ENCODE assay signal across 8 cellular contexts in genomic region chr6:42745083-42745637, GRCh38. TPM values are rescaled to one million over a fixed set of nuclear protein-coding genes. Genes with fewer than 3 reads are reported as not detected.
A peak's percentile ranks its signal among the peaks of the same experiment; 100 is the strongest.
DNase-seq lines count a peak whose midpoint lies in the region; ATAC-seq, FAIRE-seq and TF ChIP-seq lines count a peak whose summit lies in the region.

No MANE protein-coding gene starts in this region.

- TF ChIP-seq CTCF in DND-41 (IDR thresholded peaks at IDR 0.05; ENCODE audit: borderline replicate concordance, extremely low read depth, low read length, poor library complexity, severe bottlenecking) (no peak), esophagus squamous epithelium (IDR thresholded peaks at IDR 0.05) (no peak), neural cell (IDR thresholded peaks at IDR 0.05; ENCODE audit: poor library complexity, severe bottlenecking) (peak; percentile 11)

- peaks cover 18% of the 10 kb centered on the region for H4K20me1 ChIP-seq in DND-41 (ENCODE audit: insufficient read depth, low read length)
- H4K20me1 ChIP-seq in neural cell (ENCODE audit: insufficient read depth): no peaks in the 10 kb centered on the region

- no peak for TF ChIP-seq POLR2A in esophagus squamous epithelium (IDR thresholded peaks at IDR 0.05)

- H3K27ac ChIP-seq in DND-41 (ENCODE audit: low read length) (peak overlapping the region; percentile 97), HUES6 (ENCODE audit: low read depth, low read length) (peak overlapping the region; percentile 93), esophagus squamous epithelium (peak overlapping the region; percentile 94 to 99 (median 96)), neural cell (ENCODE audit: low read length) (peak overlapping the region; percentile 97)

- peaks cover 21% of the 10 kb centered on the region for H3K79me2 ChIP-seq in DND-41 (ENCODE audit: insufficient read depth, low read length)
- peaks cover 23% of the 10 kb centered on the region for H3K79me2 ChIP-seq in neural cell (replicated peaks; ENCODE audit: insufficient read depth, low read length)

- H3K4me3 ChIP-seq in DND-41 (ENCODE audit: low read depth in 1 of 2, low read length in 2 of 2): peak overlapping the region; percentile 80 to 97
- H3K4me3 ChIP-seq in HUES6 (ENCODE audit: low read depth, low read length): peak overlapping the region; percentile 97
- H3K4me3 ChIP-seq in esophagus squamous epithelium: peak overlapping the region; percentile 73 to 99 (median 77)
- H3K4me3 ChIP-seq in neural cell (ENCODE audit: low read length): peak overlapping the region; percentile 98

- FAIRE-seq in RCC 7860 (lab: Jason Lieb, UNC): no peak

- no peaks in the 10 kb centered on the region for H3K9me2 ChIP-seq in neural cell (ENCODE audit: insufficient read depth, low read length)

- ATAC-seq in DND-41 (ENCODE audit: insufficient read depth, low read depth) (no peak), GM18867 (IDR thresholded peaks at IDR 0.05; ENCODE audit: unreplicated experiment) (no peak), HG03025 (IDR thresholded peaks at IDR 0.05; ENCODE audit: low FRiP score, unreplicated experiment) (no peak)

- intact Hi-C loops in esophagus squamous epithelium (cut with DNase I): loop anchor here (5.0 kb wide), 1 partner anchor 37 kb away; the partner anchor contains the start of gene BICRAL

- H2AFZ ChIP-seq in DND-41 (ENCODE audit: low read depth, low read length) (peak overlapping the region; percentile 96; the same call in 1 of the 2 replicates), neural cell (ENCODE audit: low read depth, low read length) (peak overlapping the region; percentile 52)

- H3K9me3 ChIP-seq in DND-41 (ENCODE audit: insufficient read depth, low read length, severe bottlenecking) (no peaks in the 10 kb centered on the region), HUES6 (ENCODE audit: control insufficient read depth, insufficient read depth, low read depth, low read length) (no peaks in the 10 kb centered on the region), esophagus squamous epithelium (no peaks in the 10 kb centered on the region), neural cell (ENCODE audit: low read length) (no peaks in the 10 kb centered on the region)

- TF ChIP-seq RAD21 in neural cell (conservative IDR thresholded peaks at IDR 0.05): no peak

- peaks cover 18% of the 10 kb centered on the region for H3F3A ChIP-seq in neural cell (ENCODE audit: insufficient read depth, low read length, poor library complexity, severe bottlenecking)

- no peaks in the 10 kb centered on the region for H3K27me3 ChIP-seq in DND-41 (ENCODE audit: insufficient read depth, low read length, poor library complexity)
- no peaks in the 10 kb centered on the region for H3K27me3 ChIP-seq in HUES6 (ENCODE audit: control insufficient read depth, insufficient read depth, low read length)
- H3K27me3 ChIP-seq in esophagus squamous epithelium: no peaks in the 10 kb centered on the region
- H3K27me3 ChIP-seq in neural cell (ENCODE audit: insufficient read depth, low read depth, low read length): no peaks in the 10 kb centered on the region

- H3K9ac ChIP-seq in DND-41 (ENCODE audit: low read depth, low read length) (peak overlapping the region; percentile 78), HUES6 (ENCODE audit: low read length) (peak overlapping the region; percentile 98), neural cell (ENCODE audit: low read length) (peak overlapping the region; percentile 98)

- no peak for TF ChIP-seq EP300 in neural cell (conservative IDR thresholded peaks at IDR 0.05; ENCODE audit: poor library complexity, severe bottlenecking)

- DNase-seq in DND-41: peak; percentile 47
- peak; percentile 39 to 52 for DNase-seq in activated CD4-positive, alpha-beta T cell treated with anti-CD3 and anti-CD28 coated beads, Interleukin-2, amount 50 U/mL, for 48 hours
- DNase-seq in esophagus squamous epithelium (lab: John Stamatoyannopoulos, UW): no peak
- DNase-seq in RCC 7860 (ENCODE audit: low spot score): no peak

- H3K36me3 ChIP-seq in DND-41 (ENCODE audit: insufficient read depth, low read length): peaks cover 3% of the 10 kb centered on the region; the same call in 1 of the 2 replicates
- no peaks in the 10 kb centered on the region for H3K36me3 ChIP-seq in HUES6 (ENCODE audit: control insufficient read depth, insufficient read depth, low read length)
- H3K36me3 ChIP-seq in esophagus squamous epithelium: no peaks in the 10 kb centered on the region
- H3K36me3 ChIP-seq in neural cell (ENCODE audit: insufficient read depth, low read length): no peaks in the 10 kb centered on the region

- WGBS in esophagus squamous epithelium, 2 donors: 0 to 4% methylated on average over 1 to 14 of the region's 29 CpGs

- H3K4me2 ChIP-seq in DND-41 (ENCODE audit: insufficient read depth, low read length) (peak overlapping the region; percentile 99), neural cell (ENCODE audit: low read length) (peak overlapping the region; percentile 98)

- H3K4me1 ChIP-seq in DND-41 (ENCODE audit: insufficient read depth, low read length): peaks cover 36% of the 10 kb centered on the region
- peaks cover 8% of the 10 kb centered on the region for H3K4me1 ChIP-seq in HUES6 (ENCODE audit: control insufficient read depth, insufficient read depth, low read length)
- peaks cover 20 to 55% (median 45%) of the 10 kb centered on the region in 3 donors for H3K4me1 ChIP-seq in esophagus squamous epithelium

TF ChIP-seq in neural cell, 6 proteins besides CTCF, POLR2A, EP300 and RAD21:
- TF ChIP-seq REST (IDR thresholded peaks at IDR 0.05; ENCODE audit: borderline replicate concordance) (no peak), MXI1 (conservative IDR thresholded peaks at IDR 0.05; ENCODE audit: poor library complexity, severe bottlenecking) (no peak), SMC3 (conservative IDR thresholded peaks at IDR 0.05; ENCODE audit: poor library complexity) (peak; percentile 12), POLR2AphosphoS5 (IDR thresholded peaks at IDR 0.05) (peak; percentile 38), TAF1 (IDR thresholded peaks at IDR 0.05; ENCODE audit: low read depth) (no peak), EZH2 (IDR thresholded peaks at IDR 0.05; ENCODE audit: borderline replicate concordance, insufficient read depth, low read length, poor library complexity, severe bottlenecking) (no peak)

RNA-seq across cellular contexts. Expression of gene TBCC, which starts 0.7 kb away (rescaled TPM):
- total RNA-seq in esophagus squamous epithelium: 10 to 100 TPM; 16.2 to 32.9 (median 24.8) TPM
- 112 and 125 TPM in 2 replicates for polyA plus RNA-seq in neural cell
- polyA minus RNA-seq in neural cell: 97.4 and 111 TPM in 2 replicates

RNA-seq across cellular contexts. Expression of gene PRPH2, which starts 22.8 kb away (rescaled TPM):
- 1 to 10 TPM in 1 of 4 donors, under 1 TPM in 1, not detected in 2; 0.94 to 1.3 TPM for total RNA-seq in esophagus squamous epithelium
- not detected in 2 replicates for polyA plus RNA-seq in neural cell
- not detected in 2 replicates for polyA minus RNA-seq in neural cell

RNA-seq across cellular contexts. Expression of gene BICRAL, which starts 36.7 kb away (rescaled TPM):
- total RNA-seq in esophagus squamous epithelium: 10 to 100 TPM in 2 of 4 donors, 1 to 10 TPM in 2; 5.8 to 13.9 (median 8.9) TPM
- 6.7 and 8.2 TPM in 2 replicates for polyA plus RNA-seq in neural cell
- polyA minus RNA-seq in neural cell: 27.8 and 34.5 TPM in 2 replicates

Comparison
In these comparisons a context has a peak if more than half of its experiments do, and no peak if none do; other contexts are left out.
1. DNase-seq: peak in DND-41 (single experiment) and activated CD4-positive, alpha-beta T cell treated with anti-CD3 and anti-CD28 coated beads, Interleukin-2, amount 50 U/mL, for 48 hours (2 of 2); none in esophagus squamous epithelium (single experiment) and RCC 7860 (single experiment).
2. Peak in every context shown above with its lines, with median percentiles within 50 percentile points of each other: H3K27ac ChIP-seq, H3K4me3 ChIP-seq and H3K9ac ChIP-seq.